ENCODE assay signal across 1 cellular context in the genomic region with DNA sequence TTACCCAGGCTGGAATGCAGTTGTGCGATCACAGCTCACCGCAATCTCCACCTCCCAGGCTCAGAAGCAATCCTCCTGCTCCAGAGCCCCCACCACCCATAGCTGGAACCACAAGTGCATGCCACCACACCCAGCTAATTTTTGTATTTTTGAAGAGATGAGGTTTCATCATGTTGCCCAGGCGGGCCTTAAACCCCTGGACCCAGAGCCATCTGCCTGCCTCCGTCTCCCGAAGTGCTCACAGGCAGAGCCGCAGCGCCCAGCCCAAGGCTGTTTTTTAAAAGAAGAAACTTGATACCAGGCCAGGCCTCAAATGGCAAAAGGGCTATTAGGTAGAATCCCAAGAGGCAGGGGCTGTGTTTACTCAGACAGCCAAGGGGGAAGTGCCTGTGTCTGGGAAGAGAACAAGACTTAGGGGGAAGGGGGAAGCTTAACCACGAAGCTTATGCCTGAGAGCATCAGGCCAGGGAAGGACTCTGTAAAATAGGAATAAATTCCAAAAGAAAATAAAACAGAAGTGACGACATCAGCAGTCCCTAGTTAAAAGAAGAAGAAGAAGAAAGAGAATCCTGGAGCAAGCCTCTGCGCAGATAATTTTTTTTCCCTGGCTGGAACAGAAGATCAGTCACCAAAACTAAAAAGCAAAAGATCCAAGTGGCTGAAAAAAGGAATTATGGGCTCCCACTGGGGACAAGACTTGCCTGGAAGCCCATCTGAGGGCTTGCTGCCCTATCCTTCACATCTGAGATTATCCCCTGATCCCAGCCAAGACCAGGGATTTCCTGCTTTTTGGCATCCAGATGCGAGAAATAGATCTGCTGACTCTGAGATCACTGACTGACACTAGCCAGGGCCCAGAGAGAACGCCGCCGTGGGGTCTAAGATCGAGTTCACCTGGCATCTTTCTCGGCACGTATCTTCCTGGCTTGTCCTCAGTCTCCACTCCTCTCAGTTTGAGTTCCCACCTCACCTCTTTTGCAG.
TF ChIP-seq lines count a peak whose summit lies in the region.

No MANE protein-coding gene starts in this region.

TF ChIP-seq in HEK293, 187 proteins besides CTCF, POLR2A, EP300 and RAD21 (continued from another document):
- TF ChIP-seq, protein P1, sequence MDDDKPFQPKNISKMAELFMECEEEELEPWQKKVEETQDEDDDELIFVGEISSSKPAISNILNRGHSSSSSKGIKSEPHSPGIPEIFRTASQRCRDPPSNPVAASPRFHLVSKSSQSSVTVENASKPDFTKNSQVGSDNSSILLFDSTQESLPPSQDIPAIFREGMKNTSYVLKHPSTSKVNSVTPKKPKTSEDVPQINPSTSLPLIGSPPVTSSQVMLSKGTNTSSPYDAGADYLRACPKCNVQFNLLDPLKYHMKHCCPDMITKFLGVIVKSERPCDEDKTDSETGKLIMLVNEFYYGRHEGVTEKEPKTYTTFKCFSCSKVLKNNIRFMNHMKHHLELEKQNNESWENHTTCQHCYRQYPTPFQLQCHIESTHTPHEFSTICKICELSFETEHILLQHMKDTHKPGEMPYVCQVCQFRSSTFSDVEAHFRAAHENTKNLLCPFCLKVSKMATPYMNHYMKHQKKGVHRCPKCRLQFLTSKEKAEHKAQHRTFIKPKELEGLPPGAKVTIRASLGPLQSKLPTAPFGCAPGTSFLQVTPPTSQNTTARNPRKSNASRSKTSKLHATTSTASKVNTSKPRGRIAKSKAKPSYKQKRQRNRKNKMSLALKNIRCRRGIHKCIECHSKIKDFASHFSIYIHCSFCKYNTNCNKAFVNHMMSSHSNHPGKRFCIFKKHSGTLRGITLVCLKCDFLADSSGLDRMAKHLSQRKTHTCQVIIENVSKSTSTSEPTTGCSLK (tag by site-specific recombination; IDR thresholded peaks at IDR 0.05) = no peak
- TF ChIP-seq ZNF610 (tag by site-specific recombination; IDR thresholded peaks at IDR 0.05; ENCODE audit: borderline replicate concordance) (no peak), SCRT2 (tag by site-specific recombination; IDR thresholded peaks at IDR 0.05) (no peak), ZNF670 (tag by site-specific recombination; IDR thresholded peaks at IDR 0.05; ENCODE audit: low read depth) (no peak), ZNF221 (tag by site-specific recombination; IDR thresholded peaks at IDR 0.05; ENCODE audit: borderline replicate concordance) (no peak), ZNF701 (tag by site-specific recombination; IDR thresholded peaks at IDR 0.05) (no peak), ZNF596 (tag by site-specific recombination; IDR thresholded peaks at IDR 0.05) (peak; percentile 58), KLF8 (tag by site-specific recombination; IDR thresholded peaks at IDR 0.05) (peak; percentile 63; the same call in 1 of the 2 replicates), ZNF292 (tag by site-specific recombination; IDR thresholded peaks at IDR 0.05; ENCODE audit: borderline replicate concordance, low read depth) (no peak), ZBTB7A (tag by site-specific recombination; IDR thresholded peaks at IDR 0.05; ENCODE audit: low read depth) (no peak), ZNF214 (tag by site-specific recombination; IDR thresholded peaks at IDR 0.05; ENCODE audit: borderline replicate concordance) (no peak), ZNF174 (tag by site-specific recombination; IDR thresholded peaks at IDR 0.05) (no peak), HOXA7 (CRISPR knock-in tag; IDR thresholded peaks at IDR 0.05; ENCODE audit: borderline replicate concordance) (no peak), KLF1 (tag by site-specific recombination; IDR thresholded peaks at IDR 0.05) (peak; percentile 36; the same call in 1 of the 2 replicates), ZNF76 (tag by site-specific recombination; IDR thresholded peaks at IDR 0.05; ENCODE audit: borderline replicate concordance, low read depth) (no peak)
- TF ChIP-seq, protein P2, sequence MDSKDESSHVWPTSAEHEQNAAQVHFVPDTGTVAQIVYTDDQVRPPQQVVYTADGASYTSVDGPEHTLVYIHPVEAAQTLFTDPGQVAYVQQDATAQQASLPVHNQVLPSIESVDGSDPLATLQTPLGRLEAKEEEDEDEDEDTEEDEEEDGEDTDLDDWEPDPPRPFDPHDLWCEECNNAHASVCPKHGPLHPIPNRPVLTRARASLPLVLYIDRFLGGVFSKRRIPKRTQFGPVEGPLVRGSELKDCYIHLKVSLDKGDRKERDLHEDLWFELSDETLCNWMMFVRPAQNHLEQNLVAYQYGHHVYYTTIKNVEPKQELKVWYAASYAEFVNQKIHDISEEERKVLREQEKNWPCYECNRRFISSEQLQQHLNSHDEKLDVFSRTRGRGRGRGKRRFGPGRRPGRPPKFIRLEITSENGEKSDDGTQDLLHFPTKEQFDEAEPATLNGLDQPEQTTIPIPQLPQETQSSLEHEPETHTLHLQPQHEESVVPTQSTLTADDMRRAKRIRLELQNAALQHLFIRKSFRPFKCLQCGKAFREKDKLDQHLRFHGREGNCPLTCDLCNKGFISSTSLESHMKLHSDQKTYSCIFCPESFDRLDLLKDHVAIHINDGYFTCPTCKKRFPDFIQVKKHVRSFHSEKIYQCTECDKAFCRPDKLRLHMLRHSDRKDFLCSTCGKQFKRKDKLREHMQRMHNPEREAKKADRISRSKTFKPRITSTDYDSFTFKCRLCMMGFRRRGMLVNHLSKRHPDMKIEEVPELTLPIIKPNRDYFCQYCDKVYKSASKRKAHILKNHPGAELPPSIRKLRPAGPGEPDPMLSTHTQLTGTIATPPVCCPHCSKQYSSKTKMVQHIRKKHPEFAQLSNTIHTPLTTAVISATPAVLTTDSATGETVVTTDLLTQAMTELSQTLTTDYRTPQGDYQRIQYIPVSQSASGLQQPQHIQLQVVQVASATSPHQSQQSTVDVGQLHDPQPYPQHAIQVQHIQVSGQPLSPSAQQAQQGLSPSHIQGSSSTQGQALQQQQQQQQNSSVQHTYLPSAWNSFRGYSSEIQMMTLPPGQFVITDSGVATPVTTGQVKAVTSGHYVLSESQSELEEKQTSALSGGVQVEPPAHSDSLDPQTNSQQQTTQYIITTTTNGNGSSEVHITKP (tag by site-specific recombination; IDR thresholded peaks at IDR 0.05) = peak; percentile 78
- TF ChIP-seq, protein P3, sequence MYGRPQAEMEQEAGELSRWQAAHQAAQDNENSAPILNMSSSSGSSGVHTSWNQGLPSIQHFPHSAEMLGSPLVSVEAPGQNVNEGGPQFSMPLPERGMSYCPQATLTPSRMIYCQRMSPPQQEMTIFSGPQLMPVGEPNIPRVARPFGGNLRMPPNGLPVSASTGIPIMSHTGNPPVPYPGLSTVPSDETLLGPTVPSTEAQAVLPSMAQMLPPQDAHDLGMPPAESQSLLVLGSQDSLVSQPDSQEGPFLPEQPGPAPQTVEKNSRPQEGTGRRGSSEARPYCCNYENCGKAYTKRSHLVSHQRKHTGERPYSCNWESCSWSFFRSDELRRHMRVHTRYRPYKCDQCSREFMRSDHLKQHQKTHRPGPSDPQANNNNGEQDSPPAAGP (tag by site-specific recombination; IDR thresholded peaks at IDR 0.05) = no peak
- TF ChIP-seq, protein P4, sequence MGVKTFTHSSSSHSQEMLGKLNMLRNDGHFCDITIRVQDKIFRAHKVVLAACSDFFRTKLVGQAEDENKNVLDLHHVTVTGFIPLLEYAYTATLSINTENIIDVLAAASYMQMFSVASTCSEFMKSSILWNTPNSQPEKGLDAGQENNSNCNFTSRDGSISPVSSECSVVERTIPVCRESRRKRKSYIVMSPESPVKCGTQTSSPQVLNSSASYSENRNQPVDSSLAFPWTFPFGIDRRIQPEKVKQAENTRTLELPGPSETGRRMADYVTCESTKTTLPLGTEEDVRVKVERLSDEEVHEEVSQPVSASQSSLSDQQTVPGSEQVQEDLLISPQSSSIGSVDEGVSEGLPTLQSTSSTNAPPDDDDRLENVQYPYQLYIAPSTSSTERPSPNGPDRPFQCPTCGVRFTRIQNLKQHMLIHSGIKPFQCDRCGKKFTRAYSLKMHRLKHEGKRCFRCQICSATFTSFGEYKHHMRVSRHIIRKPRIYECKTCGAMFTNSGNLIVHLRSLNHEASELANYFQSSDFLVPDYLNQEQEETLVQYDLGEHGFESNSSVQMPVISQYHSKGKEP (tag by site-specific recombination; IDR thresholded peaks at IDR 0.05) = peak; percentile 51; the same call in 1 of the 2 replicates
